Comparison of ENCODE assay signal across 18 cellular contexts in the genomic region with DNA sequence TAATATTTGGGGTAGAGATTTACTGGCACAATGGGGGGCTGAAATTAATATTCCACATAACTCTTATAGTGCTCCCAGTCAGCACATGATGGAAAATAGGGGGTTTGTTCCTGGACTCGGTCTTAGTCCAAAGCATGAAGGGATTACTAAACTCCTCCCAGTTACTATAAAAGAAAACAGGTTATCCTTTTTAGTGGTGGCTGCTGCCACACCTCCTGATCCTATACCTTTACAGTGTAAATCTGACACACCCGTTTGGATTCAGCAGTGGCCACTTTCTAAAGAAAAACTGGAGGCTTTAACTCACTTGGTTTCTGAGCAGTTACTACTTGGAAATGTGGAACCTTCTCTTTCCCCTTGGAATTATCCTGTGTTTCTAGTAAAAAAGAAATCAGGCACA.
DNase-seq lines count a peak whose midpoint lies in the region; FAIRE-seq and TF ChIP-seq lines count a peak whose summit lies in the region.
"Had no signal": no experiment of that assay in that cellular context is flagged by ENCODE, and none has a peak within 500 bp of the region (broad histone marks: within the 10 kb centered on the region; RNA-seq: fewer than 3 reads in every experiment).

No MANE protein-coding gene starts in this region.

- no peaks in the 10 kb centered on the region for H3K27me3 ChIP-seq in colonic mucosa
- no peaks in the 10 kb centered on the region for H3K27me3 ChIP-seq in small intestine (ENCODE audit: control insufficient read depth in 2 of 2, insufficient read depth in 2 of 2, low read length in 2 of 2)
- no peaks in the 10 kb centered on the region for H3K27me3 ChIP-seq in right atrium auricular region
- H3K27me3 ChIP-seq: BLaER1 had no signal

- H3K27ac ChIP-seq in colonic mucosa (peak overlapping the region; percentile 37), small intestine (ENCODE audit: low read depth in 1 of 2, low read length in 1 of 2) (no peak overlapping the region), right atrium auricular region (no peak overlapping the region)
- H3K27ac ChIP-seq: BLaER1 had no signal

- H3K9me3 ChIP-seq in colonic mucosa: no peaks in the 10 kb centered on the region
- no peaks in the 10 kb centered on the region for H3K9me3 ChIP-seq in small intestine (ENCODE audit: control insufficient read depth, low read depth)
- H3K9me3 ChIP-seq in right atrium auricular region: no peaks in the 10 kb centered on the region
- H3K9me3 ChIP-seq: HAP-1 had no signal

- no peak for FAIRE-seq in small intestine (lab: Jason Lieb, UNC)
- FAIRE-seq: G401.6, GM12891, H1 had no signal

- H3K36me3 ChIP-seq in colonic mucosa (no peaks in the 10 kb centered on the region), small intestine (ENCODE audit: control insufficient read depth in 2 of 2, insufficient read depth in 2 of 2, low read length in 2 of 2) (no peaks in the 10 kb centered on the region), right atrium auricular region (no peaks in the 10 kb centered on the region)
- H3K36me3 ChIP-seq: BLaER1, HAP-1 had no signal

- peak; percentile 49 for DNase-seq in DMS 273 (lab: John Stamatoyannopoulos, UW; ENCODE audit: unreplicated experiment)
- DNase-seq in NCI-H82 (lab: John Stamatoyannopoulos, UW): peak; percentile 87
- DNase-seq in colonic mucosa: peak; percentile 44
- DNase-seq in small intestine: peak; percentile 30
- DNase-seq in activated CD4-positive, alpha-beta T cell treated with anti-CD3 and anti-CD28 coated beads for 4 hours: no peak
- DNase-seq in GM13977 (ENCODE audit: low spot score): no peak
- DNase-seq in right atrium auricular region (ENCODE audit: low spot score): no peak
- DNase-seq: 8988T; AML-193; CD4-positive, CD25-positive, alpha-beta regulatory T cell; DMS153; DMS79 treated with DMSO at 0.1 percent for 48 hours; EL had no signal

- TF ChIP-seq CTCF in colonic mucosa (IDR thresholded peaks at IDR 0.05) (no peak), GM13977 (IDR thresholded peaks at IDR 0.05; ENCODE audit: extremely low read depth, insufficient read depth, missing control alignments) (no peak), right atrium auricular region (IDR thresholded peaks at IDR 0.05) (no peak)

- 24 to 65% (median 43%) methylated on average over 2 of the region's 2 CpGs for WGBS in small intestine, 3 donors

- in situ Hi-C loops in GM13977 (cut with MboI; ENCODE audit: low pct_unique_long_range_greater_than_20kb, low sequenced_read_pairs, unreplicated experiment): no loop called here

- no peak overlapping the region for H3K4me3 ChIP-seq in colonic mucosa
- no peak overlapping the region for H3K4me3 ChIP-seq in small intestine (ENCODE audit: low read depth in 1 of 2, low read length in 2 of 2)
- H3K4me3 ChIP-seq in right atrium auricular region: no peak overlapping the region
- H3K4me3 ChIP-seq: BLaER1, HAP-1 had no signal

- H3K9ac ChIP-seq in colonic mucosa (ENCODE audit: low read depth in 2 of 2, low read length in 2 of 2): no peak overlapping the region
- H3K9ac ChIP-seq: BLaER1 had no signal

- H3K4me1 ChIP-seq in colonic mucosa: no peaks in the 10 kb centered on the region
- no peaks in the 10 kb centered on the region for H3K4me1 ChIP-seq in small intestine (ENCODE audit: control insufficient read depth in 2 of 2, insufficient read depth in 1 of 2, low read depth in 1 of 2, low read length in 1 of 2)
- H3K4me1 ChIP-seq in right atrium auricular region: no peaks in the 10 kb centered on the region
- H3K4me1 ChIP-seq: BLaER1, HAP-1 had no signal

- intact Hi-C loops in colonic mucosa (cut with DNase I): no loop called here

Comparison
In these comparisons a context has a peak if more than half of its experiments do, and no peak if none do; other contexts are left out.
1. DNase-seq: peak in DMS 273 (single experiment), NCI-H82 (single experiment), colonic mucosa (single experiment) and small intestine (single experiment); none in activated CD4-positive, alpha-beta T cell treated with anti-CD3 and anti-CD28 coated beads for 4 hours (0 of 2), GM13977 (single experiment) and right atrium auricular region (single experiment).